9 cellular contexts compared by ENCODE assay signal in the genomic region with DNA sequence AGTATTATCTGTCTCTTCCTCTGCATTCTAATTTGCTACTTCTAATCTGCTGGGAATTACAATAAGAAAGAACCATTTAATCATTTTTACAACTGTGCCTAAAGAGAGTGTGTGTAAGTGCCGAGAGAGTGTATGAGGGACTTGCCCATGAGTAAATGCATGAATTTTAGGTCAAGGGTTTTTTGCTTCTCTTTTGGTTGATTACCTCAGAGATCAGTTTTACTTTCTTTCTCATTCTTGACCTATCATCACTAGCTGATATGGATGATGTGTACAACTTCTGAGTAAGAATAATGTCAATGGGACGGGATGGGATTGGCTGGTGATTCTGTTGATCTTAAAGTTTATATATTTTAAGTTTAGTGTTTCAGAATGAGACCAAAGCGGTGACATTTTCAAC. TPM values are rescaled to one million over a fixed set of nuclear protein-coding genes. Genes with fewer than 3 reads are reported as not detected.
A peak's percentile ranks its signal among the peaks of the same experiment; 100 is the strongest.
DNase-seq lines count a peak whose midpoint lies in the region; ATAC-seq and FAIRE-seq lines count a peak whose summit lies in the region.
"Had no signal": no experiment of that assay in that cellular context is flagged by ENCODE, and none has a peak within 500 bp of the region (broad histone marks: within the 10 kb centered on the region; RNA-seq: fewer than 3 reads in every experiment).

No MANE protein-coding gene starts in this region.

- POLR2A ChIA-PET in CD4-positive, alpha-beta memory T cell (lab: Charles Lee; ENCODE audit: partially characterized antibody): interaction anchor here (0.9 to 40.8 kb wide), 7 partner anchors 7 to 145 kb away, joined by 3 to 2673 read pairs (median 10); partner anchors contain the start of gene IKZF1

- peak overlapping the region in 6 of 7 donors; percentile 97 to 100 (median 98) for H3K27ac Mint-ChIP-seq in CD4-positive, alpha-beta memory T cell
- H3K27ac Mint-ChIP-seq in activated naive CD4-positive, alpha-beta T cell treated with anti-CD3 and anti-CD28 coated beads, Interleukin-2, amount 50 U/mL, for 72 hours: peak overlapping the region in 1 of 2 donors; percentile 98

- no peak for FAIRE-seq in frontal cortex (lab: Jason Lieb, UNC)

- peak overlapping the region; percentile 96 for H3K27ac ChIP-seq in CD4-positive, alpha-beta memory T cell (ENCODE audit: low read depth, low read length)

- H3K27me3 Mint-ChIP-seq in CD4-positive, alpha-beta memory T cell: no peaks in the 10 kb centered on the region

- H3K9me3 Mint-ChIP-seq in CD4-positive, alpha-beta memory T cell: peaks cover 0 to 4% (median 0%) of the 10 kb centered on the region in 8 donors
- peaks cover 0 to 4% of the 10 kb centered on the region in 2 donors for H3K9me3 Mint-ChIP-seq in activated naive CD4-positive, alpha-beta T cell treated with anti-CD3 and anti-CD28 coated beads, Interleukin-2, amount 50 U/mL, for 72 hours

- H3K36me3 ChIP-seq in CD4-positive, alpha-beta memory T cell (ENCODE audit: insufficient read depth, low read length): peaks cover 27% of the 10 kb centered on the region

- peak overlapping the region; percentile 69 to 88 (median 78) for H3K4me3 Mint-ChIP-seq in CD4-positive, alpha-beta memory T cell

- peak; percentile 70 to 86 (median 79) for DNase-seq in CD4-positive, alpha-beta memory T cell
- no peak for DNase-seq in activated naive CD4-positive, alpha-beta T cell treated with anti-CD3 and anti-CD28 coated beads, Interleukin-2, amount 50 U/mL, for 72 hours (ENCODE audit: low spot score in 2 of 2)
- DNase-seq in activated effector memory CD4-positive, alpha-beta T cell treated with Interleukin-2 at 50 U/mL for 16 hours: no peak
- DNase-seq in germinal center (ENCODE audit: low spot score) (no peak), COR-L47 (lab: John Stamatoyannopoulos, UW) (no peak), frontal cortex (ENCODE audit: low spot score in 2 of 2) (no peak)

- peak; percentile 68 for ATAC-seq in GM19324 (IDR thresholded peaks at IDR 0.05; ENCODE audit: low FRiP score, unreplicated experiment)
- ATAC-seq in HG03060 (IDR thresholded peaks at IDR 0.05; ENCODE audit: low read depth, unreplicated experiment): peak; percentile 78
- ATAC-seq in activated naive CD4-positive, alpha-beta T cell treated with anti-CD3 and anti-CD28 coated beads, Interleukin-2, amount 50 U/mL, for 72 hours: peak; percentile 60 to 63

- H3K4me1 Mint-ChIP-seq in CD4-positive, alpha-beta memory T cell: peaks cover 78 to 97% (median 92%) of the 10 kb centered on the region in 4 donors

- intact Hi-C loops in CD4-positive, alpha-beta memory T cell (cut with micrococcal nuclease): loop anchor here (1.0 kb wide), 1 partner anchor 8 kb away; no protein-coding TSS in a partner anchor

- H3K4me3 ChIP-seq in CD4-positive, alpha-beta memory T cell (ENCODE audit: low read length in 2 of 2): peak overlapping the region; percentile 5 to 25

- peaks cover 73 to 74% of the 10 kb centered on the region in 2 donors for H3K36me3 Mint-ChIP-seq in CD4-positive, alpha-beta memory T cell
- peaks cover 42 to 71% of the 10 kb centered on the region in 2 donors for H3K36me3 Mint-ChIP-seq in activated naive CD4-positive, alpha-beta T cell treated with anti-CD3 and anti-CD28 coated beads, Interleukin-2, amount 50 U/mL, for 72 hours

- no peaks in the 10 kb centered on the region for H3K9me3 ChIP-seq in CD4-positive, alpha-beta memory T cell (ENCODE audit: control insufficient read depth in 1 of 2, low read length in 2 of 2)

- H3K27me3 ChIP-seq in CD4-positive, alpha-beta memory T cell (ENCODE audit: insufficient read depth, low read length): no peaks in the 10 kb centered on the region

- CTCF ChIA-PET in CD4-positive, alpha-beta memory T cell (lab: Charles Lee; ENCODE audit: partially characterized antibody): interaction anchor here (0.8 to 4.6 kb wide), 9 partner anchors 8 to 147 kb away, joined by 3 to 27 read pairs (median 4); no protein-coding TSS in a partner anchor

- H3K4me1 ChIP-seq in CD4-positive, alpha-beta memory T cell (ENCODE audit: insufficient read depth, low read length): peaks cover 99% of the 10 kb centered on the region

RNA-seq across cellular contexts. Expression of gene IKZF1, which starts 47.8 kb away (rescaled TPM):
- total RNA-seq in CD4-positive, alpha-beta memory T cell: 100 to 1,000 TPM; 474 to 479 TPM
- polyA plus RNA-seq in CD4-positive, alpha-beta memory T cell: 100 to 1,000 TPM; 116 to 288 TPM
- 100 to 1,000 TPM; 208 to 327 TPM for total RNA-seq in activated naive CD4-positive, alpha-beta T cell treated with anti-CD3 and anti-CD28 coated beads, Interleukin-2, amount 50 U/mL, for 72 hours
- total RNA-seq in frontal cortex: 1.2 TPM
- total RNA-seq: myocyte had no signal

Comparison
In these comparisons a context has a peak if more than half of its experiments do, and no peak if none do; other contexts are left out.
1. DNase-seq: peak in CD4-positive, alpha-beta memory T cell (5 of 5); none in activated naive CD4-positive, alpha-beta T cell treated with anti-CD3 and anti-CD28 coated beads, Interleukin-2, amount 50 U/mL, for 72 hours (0 of 2), activated effector memory CD4-positive, alpha-beta T cell treated with Interleukin-2 at 50 U/mL for 16 hours (single experiment), germinal center (single experiment), COR-L47 (single experiment) and frontal cortex (0 of 2).
2. RNA of gene IKZF1, which starts 47.8 kb away (total RNA-seq): 474 to 479 TPM in CD4-positive, alpha-beta memory T cell and 208 to 327 TPM in activated naive CD4-positive, alpha-beta T cell treated with anti-CD3 and anti-CD28 coated beads, Interleukin-2, amount 50 U/mL, for 72 hours; 1.2 TPM in frontal cortex (single experiment); every median in the first group is over 10 times any median in the second.
3. Peak in every context shown above with its lines, with median percentiles within 50 percentile points of each other: ATAC-seq.